ENCODE assay signal across 1 cellular context in the genomic region with DNA sequence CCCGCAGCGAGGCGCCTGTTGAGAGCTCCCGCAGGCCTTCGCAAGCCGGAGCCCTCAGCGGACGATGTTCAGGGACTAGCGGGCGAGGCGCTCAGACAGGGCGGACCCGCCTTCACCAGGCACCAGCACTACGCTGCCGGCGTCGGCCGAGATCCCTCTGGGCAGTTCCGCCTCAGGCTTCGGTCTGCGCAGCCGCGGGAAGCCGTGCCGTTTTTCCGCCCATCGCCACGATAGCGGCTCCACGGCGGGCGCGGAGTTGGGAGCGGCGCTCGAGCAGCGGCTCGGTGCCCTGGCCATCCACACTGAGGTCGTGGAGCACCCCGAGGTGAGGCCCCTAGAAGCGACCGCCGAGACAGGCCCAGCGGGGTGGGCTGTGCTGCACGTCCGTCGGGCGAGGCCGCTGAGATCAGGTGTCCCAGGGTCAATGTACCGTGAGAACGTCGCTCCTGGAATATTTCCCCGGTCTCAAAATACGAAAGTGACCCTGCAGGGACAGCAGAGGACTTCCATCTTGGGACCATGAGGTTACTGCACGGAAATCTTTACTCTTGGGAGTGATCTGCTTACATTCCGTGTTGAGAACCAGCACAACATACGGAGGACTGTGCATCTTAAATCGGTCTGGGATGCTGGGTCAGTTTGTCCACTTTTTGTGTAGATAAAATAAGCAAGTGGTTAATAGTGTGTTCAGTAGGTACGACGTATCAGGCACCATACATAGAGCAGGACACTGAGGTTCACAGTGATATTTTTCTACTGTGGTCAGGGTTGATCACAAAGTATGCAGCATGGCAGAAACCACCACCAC.
A peak's percentile ranks its signal among the peaks of the same experiment; 100 is the strongest.
TF ChIP-seq lines count a peak whose summit lies in the region.

No MANE protein-coding gene starts in this region.

TF ChIP-seq in HepG2, 621 proteins besides CTCF, POLR2A, EP300 and RAD21 (continued from another document and continues in another):
- TF ChIP-seq, protein P1, sequence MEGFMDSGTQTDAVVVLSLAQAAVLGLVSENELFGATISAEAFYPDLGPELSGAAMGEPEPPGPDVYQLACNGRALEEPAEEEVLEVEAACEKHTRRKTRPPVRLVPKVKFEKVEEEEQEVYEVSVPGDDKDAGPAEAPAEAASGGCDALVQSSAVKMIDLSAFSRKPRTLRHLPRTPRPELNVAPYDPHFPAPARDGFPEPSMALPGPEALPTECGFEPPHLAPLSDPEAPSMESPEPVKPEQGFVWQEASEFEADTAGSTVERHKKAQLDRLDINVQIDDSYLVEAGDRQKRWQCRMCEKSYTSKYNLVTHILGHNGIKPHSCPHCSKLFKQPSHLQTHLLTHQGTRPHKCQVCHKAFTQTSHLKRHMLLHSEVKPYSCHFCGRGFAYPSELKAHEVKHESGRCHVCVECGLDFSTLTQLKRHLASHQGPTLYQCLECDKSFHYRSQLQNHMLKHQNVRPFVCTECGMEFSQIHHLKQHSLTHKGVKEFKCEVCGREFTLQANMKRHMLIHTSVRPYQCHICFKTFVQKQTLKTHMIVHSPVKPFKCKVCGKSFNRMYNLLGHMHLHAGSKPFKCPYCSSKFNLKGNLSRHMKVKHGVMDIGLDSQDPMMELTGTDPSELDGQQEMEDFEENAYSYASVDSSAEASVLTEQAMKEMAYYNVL (CRISPR knock-in tag; IDR thresholded peaks at IDR 0.05; ENCODE audit: borderline replicate concordance), result peak; percentile 72
- TF ChIP-seq, protein P2, sequence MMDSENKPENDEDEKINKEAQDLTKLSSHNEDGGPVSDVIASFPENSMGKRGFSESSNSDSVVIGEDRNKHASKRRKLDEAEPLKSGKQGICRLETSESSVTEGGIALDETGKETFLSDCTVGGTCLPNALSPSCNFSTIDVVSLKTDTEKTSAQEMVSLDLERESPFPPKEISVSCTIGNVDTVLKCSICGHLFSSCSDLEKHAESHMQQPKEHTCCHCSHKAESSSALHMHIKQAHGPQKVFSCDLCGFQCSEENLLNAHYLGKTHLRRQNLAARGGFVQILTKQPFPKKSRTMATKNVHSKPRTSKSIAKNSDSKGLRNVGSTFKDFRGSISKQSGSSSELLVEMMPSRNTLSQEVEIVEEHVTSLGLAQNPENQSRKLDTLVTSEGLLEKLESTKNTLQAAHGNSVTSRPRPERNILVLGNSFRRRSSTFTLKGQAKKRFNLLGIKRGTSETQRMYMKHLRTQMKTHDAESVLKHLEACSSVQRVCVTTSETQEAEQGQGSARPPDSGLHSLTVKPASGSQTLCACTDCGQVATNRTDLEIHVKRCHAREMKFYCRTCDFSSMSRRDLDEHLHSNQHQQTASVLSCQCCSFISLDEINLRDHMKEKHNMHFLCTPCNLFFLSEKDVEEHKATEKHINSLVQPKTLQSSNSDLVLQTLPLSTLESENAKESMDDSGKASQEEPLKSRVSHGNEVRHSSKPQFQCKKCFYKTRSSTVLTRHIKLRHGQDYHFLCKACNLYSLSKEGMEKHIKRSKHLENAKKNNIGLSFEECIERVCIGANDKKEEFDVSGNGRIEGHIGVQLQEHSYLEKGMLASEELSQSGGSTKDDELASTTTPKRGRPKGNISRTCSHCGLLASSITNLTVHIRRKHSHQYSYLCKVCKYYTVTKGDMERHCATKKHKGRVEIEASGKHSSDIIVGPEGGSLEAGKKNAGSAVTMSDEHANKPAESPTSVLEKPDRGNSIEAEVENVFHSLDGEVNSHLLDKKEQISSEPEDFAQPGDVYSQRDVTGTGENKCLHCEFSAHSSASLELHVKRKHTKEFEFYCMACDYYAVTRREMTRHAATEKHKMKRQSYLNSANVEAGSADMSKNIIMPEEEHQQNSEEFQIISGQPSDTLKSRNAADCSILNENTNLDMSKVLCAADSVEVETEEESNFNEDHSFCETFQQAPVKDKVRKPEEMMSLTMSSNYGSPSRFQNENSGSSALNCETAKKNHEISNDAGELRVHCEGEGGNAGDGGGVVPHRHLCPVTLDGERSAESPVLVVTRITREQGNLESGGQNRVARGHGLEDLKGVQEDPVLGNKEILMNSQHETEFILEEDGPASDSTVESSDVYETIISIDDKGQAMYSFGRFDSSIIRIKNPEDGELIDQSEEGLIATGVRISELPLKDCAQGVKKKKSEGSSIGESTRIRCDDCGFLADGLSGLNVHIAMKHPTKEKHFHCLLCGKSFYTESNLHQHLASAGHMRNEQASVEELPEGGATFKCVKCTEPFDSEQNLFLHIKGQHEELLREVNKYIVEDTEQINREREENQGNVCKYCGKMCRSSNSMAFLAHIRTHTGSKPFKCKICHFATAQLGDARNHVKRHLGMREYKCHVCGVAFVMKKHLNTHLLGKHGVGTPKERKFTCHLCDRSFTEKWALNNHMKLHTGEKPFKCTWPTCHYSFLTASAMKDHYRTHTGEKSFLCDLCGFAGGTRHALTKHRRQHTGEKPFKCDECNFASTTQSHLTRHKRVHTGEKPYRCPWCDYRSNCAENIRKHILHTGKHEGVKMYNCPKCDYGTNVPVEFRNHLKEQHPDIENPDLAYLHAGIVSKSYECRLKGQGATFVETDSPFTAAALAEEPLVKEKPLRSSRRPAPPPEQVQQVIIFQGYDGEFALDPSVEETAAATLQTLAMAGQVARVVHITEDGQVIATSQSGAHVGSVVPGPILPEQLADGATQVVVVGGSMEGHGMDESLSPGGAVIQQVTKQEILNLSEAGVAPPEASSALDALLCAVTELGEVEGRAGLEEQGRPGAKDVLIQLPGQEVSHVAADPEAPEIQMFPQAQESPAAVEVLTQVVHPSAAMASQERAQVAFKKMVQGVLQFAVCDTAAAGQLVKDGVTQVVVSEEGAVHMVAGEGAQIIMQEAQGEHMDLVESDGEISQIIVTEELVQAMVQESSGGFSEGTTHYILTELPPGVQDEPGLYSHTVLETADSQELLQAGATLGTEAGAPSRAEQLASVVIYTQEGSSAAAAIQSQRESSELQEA (CRISPR knock-in tag; IDR thresholded peaks at IDR 0.05; ENCODE audit: not compliant biosample characterization), result peak; percentile 98
- TF ChIP-seq ZNF292 (CRISPR knock-in tag; IDR thresholded peaks at IDR 0.05; ENCODE audit: borderline replicate concordance, low read depth), result peak; percentile 80
- no peak for TF ChIP-seq ZSCAN12 (CRISPR knock-in tag; IDR thresholded peaks at IDR 0.05)
- TF ChIP-seq ELF4 (CRISPR knock-in tag; IDR thresholded peaks at IDR 0.05; ENCODE audit: borderline replicate concordance), result no peak
- peak; percentile 47; the same call in 1 of the 2 replicates for TF ChIP-seq SP5 (CRISPR knock-in tag; IDR thresholded peaks at IDR 0.05; ENCODE audit: borderline replicate concordance, low read depth)
- TF ChIP-seq ZNF441 (CRISPR knock-in tag; IDR thresholded peaks at IDR 0.05; ENCODE audit: borderline replicate concordance), result peak; percentile 91; the same call in 1 of the 2 replicates
- TF ChIP-seq, protein P3, sequence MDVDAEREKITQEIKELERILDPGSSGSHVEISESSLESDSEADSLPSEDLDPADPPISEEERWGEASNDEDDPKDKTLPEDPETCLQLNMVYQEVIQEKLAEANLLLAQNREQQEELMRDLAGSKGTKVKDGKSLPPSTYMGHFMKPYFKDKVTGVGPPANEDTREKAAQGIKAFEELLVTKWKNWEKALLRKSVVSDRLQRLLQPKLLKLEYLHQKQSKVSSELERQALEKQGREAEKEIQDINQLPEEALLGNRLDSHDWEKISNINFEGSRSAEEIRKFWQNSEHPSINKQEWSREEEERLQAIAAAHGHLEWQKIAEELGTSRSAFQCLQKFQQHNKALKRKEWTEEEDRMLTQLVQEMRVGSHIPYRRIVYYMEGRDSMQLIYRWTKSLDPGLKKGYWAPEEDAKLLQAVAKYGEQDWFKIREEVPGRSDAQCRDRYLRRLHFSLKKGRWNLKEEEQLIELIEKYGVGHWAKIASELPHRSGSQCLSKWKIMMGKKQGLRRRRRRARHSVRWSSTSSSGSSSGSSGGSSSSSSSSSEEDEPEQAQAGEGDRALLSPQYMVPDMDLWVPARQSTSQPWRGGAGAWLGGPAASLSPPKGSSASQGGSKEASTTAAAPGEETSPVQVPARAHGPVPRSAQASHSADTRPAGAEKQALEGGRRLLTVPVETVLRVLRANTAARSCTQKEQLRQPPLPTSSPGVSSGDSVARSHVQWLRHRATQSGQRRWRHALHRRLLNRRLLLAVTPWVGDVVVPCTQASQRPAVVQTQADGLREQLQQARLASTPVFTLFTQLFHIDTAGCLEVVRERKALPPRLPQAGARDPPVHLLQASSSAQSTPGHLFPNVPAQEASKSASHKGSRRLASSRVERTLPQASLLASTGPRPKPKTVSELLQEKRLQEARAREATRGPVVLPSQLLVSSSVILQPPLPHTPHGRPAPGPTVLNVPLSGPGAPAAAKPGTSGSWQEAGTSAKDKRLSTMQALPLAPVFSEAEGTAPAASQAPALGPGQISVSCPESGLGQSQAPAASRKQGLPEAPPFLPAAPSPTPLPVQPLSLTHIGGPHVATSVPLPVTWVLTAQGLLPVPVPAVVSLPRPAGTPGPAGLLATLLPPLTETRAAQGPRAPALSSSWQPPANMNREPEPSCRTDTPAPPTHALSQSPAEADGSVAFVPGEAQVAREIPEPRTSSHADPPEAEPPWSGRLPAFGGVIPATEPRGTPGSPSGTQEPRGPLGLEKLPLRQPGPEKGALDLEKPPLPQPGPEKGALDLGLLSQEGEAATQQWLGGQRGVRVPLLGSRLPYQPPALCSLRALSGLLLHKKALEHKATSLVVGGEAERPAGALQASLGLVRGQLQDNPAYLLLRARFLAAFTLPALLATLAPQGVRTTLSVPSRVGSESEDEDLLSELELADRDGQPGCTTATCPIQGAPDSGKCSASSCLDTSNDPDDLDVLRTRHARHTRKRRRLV (CRISPR knock-in tag; IDR thresholded peaks at IDR 0.05), result peak; percentile 83
- TF ChIP-seq HMGA1 (CRISPR knock-in tag; conservative IDR thresholded peaks at IDR 0.05), result no peak
- no peak; the same call in 1 of the 2 replicates for TF ChIP-seq SATB2 (CRISPR knock-in tag; IDR thresholded peaks at IDR 0.05)
- peak; percentile 94; the same call in 1 of the 2 replicates for TF ChIP-seq SNAI1 (CRISPR knock-in tag; IDR thresholded peaks at IDR 0.05; ENCODE audit: borderline replicate concordance)
- TF ChIP-seq ZNF235 (CRISPR knock-in tag; IDR thresholded peaks at IDR 0.05; ENCODE audit: borderline replicate concordance), result 0 out of 2 replicates have a peak, but pooled peaks have one; percentile 87
- TF ChIP-seq MYC (CRISPR knock-in tag; IDR thresholded peaks at IDR 0.05; ENCODE audit: borderline replicate concordance), result peak; percentile 94
- peak; percentile 97 for TF ChIP-seq ZNF772 (CRISPR knock-in tag; IDR thresholded peaks at IDR 0.05)
- TF ChIP-seq NFATC3 (CRISPR knock-in tag; IDR thresholded peaks at IDR 0.05), result peak; percentile 81; the same call in 1 of the 2 replicates
- TF ChIP-seq FOXA3 (CRISPR knock-in tag; IDR thresholded peaks at IDR 0.05), result peak; percentile 82
- TF ChIP-seq ASH2L (IDR thresholded peaks at IDR 0.05; ENCODE audit: insufficient read length, low read depth, low read length), result peak; percentile 98
- peak; percentile 94; the same call in 1 of the 2 replicates for TF ChIP-seq BORCS8-MEF2B (CRISPR knock-in tag; IDR thresholded peaks at IDR 0.05)
- peak; percentile 96 for TF ChIP-seq DMAP1 (CRISPR knock-in tag; IDR thresholded peaks at IDR 0.05)
- TF ChIP-seq CHD2 (IDR thresholded peaks at IDR 0.05; ENCODE audit: low read depth, low read length), result no peak
- TF ChIP-seq, protein P4, sequence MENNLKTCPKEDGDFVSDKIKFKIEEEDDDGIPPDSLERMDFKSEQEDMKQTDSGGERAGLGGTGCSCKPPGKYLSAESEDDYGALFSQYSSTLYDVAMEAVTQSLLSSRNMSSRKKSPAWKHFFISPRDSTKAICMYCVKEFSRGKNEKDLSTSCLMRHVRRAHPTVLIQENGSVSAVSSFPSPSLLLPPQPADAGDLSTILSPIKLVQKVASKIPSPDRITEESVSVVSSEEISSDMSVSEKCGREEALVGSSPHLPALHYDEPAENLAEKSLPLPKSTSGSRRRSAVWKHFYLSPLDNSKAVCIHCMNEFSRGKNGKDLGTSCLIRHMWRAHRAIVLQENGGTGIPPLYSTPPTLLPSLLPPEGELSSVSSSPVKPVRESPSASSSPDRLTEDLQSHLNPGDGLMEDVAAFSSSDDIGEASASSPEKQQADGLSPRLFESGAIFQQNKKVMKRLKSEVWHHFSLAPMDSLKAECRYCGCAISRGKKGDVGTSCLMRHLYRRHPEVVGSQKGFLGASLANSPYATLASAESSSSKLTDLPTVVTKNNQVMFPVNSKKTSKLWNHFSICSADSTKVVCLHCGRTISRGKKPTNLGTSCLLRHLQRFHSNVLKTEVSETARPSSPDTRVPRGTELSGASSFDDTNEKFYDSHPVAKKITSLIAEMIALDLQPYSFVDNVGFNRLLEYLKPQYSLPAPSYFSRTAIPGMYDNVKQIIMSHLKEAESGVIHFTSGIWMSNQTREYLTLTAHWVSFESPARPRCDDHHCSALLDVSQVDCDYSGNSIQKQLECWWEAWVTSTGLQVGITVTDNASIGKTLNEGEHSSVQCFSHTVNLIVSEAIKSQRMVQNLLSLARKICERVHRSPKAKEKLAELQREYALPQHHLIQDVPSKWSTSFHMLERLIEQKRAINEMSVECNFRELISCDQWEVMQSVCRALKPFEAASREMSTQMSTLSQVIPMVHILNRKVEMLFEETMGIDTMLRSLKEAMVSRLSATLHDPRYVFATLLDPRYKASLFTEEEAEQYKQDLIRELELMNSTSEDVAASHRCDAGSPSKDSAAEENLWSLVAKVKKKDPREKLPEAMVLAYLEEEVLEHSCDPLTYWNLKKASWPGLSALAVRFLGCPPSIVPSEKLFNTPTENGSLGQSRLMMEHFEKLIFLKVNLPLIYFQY (CRISPR knock-in tag; IDR thresholded peaks at IDR 0.05; ENCODE audit: borderline replicate concordance), result peak; percentile 74; the same call in 1 of the 2 replicates
- TF ChIP-seq, protein P5, sequence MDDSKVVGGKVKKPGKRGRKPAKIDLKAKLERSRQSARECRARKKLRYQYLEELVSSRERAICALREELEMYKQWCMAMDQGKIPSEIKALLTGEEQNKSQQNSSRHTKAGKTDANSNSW (CRISPR knock-in tag; IDR thresholded peaks at IDR 0.05; ENCODE audit: borderline replicate concordance), result peak; percentile 89; the same call in 1 of the 2 replicates
- TF ChIP-seq WIZ (CRISPR knock-in tag; IDR thresholded peaks at IDR 0.05), result peak; percentile 63
- TF ChIP-seq, protein P6, sequence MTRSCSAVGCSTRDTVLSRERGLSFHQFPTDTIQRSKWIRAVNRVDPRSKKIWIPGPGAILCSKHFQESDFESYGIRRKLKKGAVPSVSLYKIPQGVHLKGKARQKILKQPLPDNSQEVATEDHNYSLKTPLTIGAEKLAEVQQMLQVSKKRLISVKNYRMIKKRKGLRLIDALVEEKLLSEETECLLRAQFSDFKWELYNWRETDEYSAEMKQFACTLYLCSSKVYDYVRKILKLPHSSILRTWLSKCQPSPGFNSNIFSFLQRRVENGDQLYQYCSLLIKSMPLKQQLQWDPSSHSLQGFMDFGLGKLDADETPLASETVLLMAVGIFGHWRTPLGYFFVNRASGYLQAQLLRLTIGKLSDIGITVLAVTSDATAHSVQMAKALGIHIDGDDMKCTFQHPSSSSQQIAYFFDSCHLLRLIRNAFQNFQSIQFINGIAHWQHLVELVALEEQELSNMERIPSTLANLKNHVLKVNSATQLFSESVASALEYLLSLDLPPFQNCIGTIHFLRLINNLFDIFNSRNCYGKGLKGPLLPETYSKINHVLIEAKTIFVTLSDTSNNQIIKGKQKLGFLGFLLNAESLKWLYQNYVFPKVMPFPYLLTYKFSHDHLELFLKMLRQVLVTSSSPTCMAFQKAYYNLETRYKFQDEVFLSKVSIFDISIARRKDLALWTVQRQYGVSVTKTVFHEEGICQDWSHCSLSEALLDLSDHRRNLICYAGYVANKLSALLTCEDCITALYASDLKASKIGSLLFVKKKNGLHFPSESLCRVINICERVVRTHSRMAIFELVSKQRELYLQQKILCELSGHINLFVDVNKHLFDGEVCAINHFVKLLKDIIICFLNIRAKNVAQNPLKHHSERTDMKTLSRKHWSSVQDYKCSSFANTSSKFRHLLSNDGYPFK (CRISPR knock-in tag; IDR thresholded peaks at IDR 0.05; ENCODE audit: borderline replicate concordance), result peak; percentile 84
- TF ChIP-seq SUZ12 (IDR thresholded peaks at IDR 0.05; ENCODE audit: low read depth, low read length), result no peak
- TF ChIP-seq KDM6A (CRISPR knock-in tag; IDR thresholded peaks at IDR 0.05; ENCODE audit: low read depth), result no peak
